In genomic region chr12:7601407-7601806, GRCh38 we compare ENCODE assay signal across 18 cellular contexts.
"Had no signal": no experiment of that assay in that cellular context is flagged by ENCODE, and none has a peak within 500 bp of the region (broad histone marks: within the 10 kb centered on the region; RNA-seq: fewer than 3 reads in every experiment).

No MANE protein-coding gene starts in this region.

- H3K36me3 Mint-ChIP-seq: naive thymus-derived CD4-positive, alpha-beta T cell had no signal

- DNase-seq: cortex of kidney; dorsolateral prefrontal cortex; effector CD8-positive, alpha-beta T cell; foreskin melanocyte; head of caudate nucleus; kidney; left cardiac atrium; left ventricle myocardium inferior; lower lobe of right lung; mesendoderm; naive thymus-derived CD4-positive, alpha-beta T cell; posterior cingulate gyrus; stimulated activated CD4-positive, alpha-beta T cell treated with anti-CD3 and anti-CD28 coated beads, Interleukin-2, amount 100 ng/mL, for 24 hours; stimulated activated naive CD4-positive, alpha-beta T cell treated with Interleukin-2 at 50 U/mL for 16 hours; tibial artery; upper lobe of left lung had no signal

- H3K4me1 Mint-ChIP-seq: naive thymus-derived CD4-positive, alpha-beta T cell; neural crest cell had no signal

- H3K4me3 Mint-ChIP-seq: naive thymus-derived CD4-positive, alpha-beta T cell; neural crest cell had no signal

- H3K27ac Mint-ChIP-seq: naive thymus-derived CD4-positive, alpha-beta T cell had no signal

- ATAC-seq: left cardiac atrium; lower lobe of right lung; naive thymus-derived CD4-positive, alpha-beta T cell; sciatic nerve had no signal
